ENCODE assay signal across 33 cellular contexts in genomic region chr16:85139888-85140339, GRCh38. TPM values are rescaled to one million over a fixed set of nuclear protein-coding genes. Genes with fewer than 3 reads are reported as not detected.
"Had no signal": no experiment of that assay in that cellular context is flagged by ENCODE, and none has a peak within 500 bp of the region (broad histone marks: within the 10 kb centered on the region; RNA-seq: fewer than 3 reads in every experiment).

No MANE protein-coding gene starts in this region.

- H3K36me3 ChIP-seq: adrenal gland, ascending aorta, breast epithelium, colonic mucosa, esophagus squamous epithelium, gastroesophageal sphincter, thyroid gland, upper lobe of right lung had no signal

- H3K4me3 Mint-ChIP-seq: activated naive CD8-positive, alpha-beta T cell; activated T-cell treated with anti-CD3 and anti-CD28 coated beads, Interleukin-2, amount 50 U/mL, for 4 hours; effector memory CD8-positive, alpha-beta T cell; memory B cell; stimulated activated naive CD8-positive, alpha-beta T cell treated with anti-CD3 and anti-CD28 coated beads, Interleukin-15, Interleukin-2, amounts not matched to agents 100 ng/mL and 50 ng/mL, for 24 hours; WTC11 had no signal

- DNase-seq: activated CD4-positive, alpha-beta T cell treated with anti-CD3 and anti-CD28 coated beads, Interleukin-2, amount 50 U/mL, for 4 hours; activated CD8-positive, alpha-beta memory T cell treated with anti-CD3 and anti-CD28 coated beads, Interleukin-2, amount 50 U/mL, for 48 hours; activated naive CD4-positive, alpha-beta T cell; activated T-cell treated with anti-CD3 and anti-CD28 coated beads, Interleukin-2, amount 50 U/mL, for 4 hours; adrenal gland; colonic mucosa; dorsolateral prefrontal cortex; effector memory CD8-positive, alpha-beta T cell; esophagus squamous epithelium; head of caudate nucleus; islet precursor cell; left colon; retina; stimulated activated CD4-positive, alpha-beta T cell treated with anti-CD3 and anti-CD28 coated beads, Interleukin-4, amount 100 ng/mL, for 4 hours; substantia nigra; T-helper 1 cell; thyroid gland; upper lobe of right lung had no signal

- H3K27ac Mint-ChIP-seq: activated naive CD8-positive, alpha-beta T cell; activated T-helper 2 cell treated with anti-CD3 and anti-CD28 coated beads, Interferon-gamma antibody, Interleukin-2, Interleukin-4, amounts not matched to agents 10 μg/mL and 5 μg/mL and 100 μg/mL, durations not matched to agents 14 hours and 24 hours and 36 hours; effector memory CD8-positive, alpha-beta T cell; memory B cell; progenitor cell of endocrine pancreas; stimulated activated naive CD8-positive, alpha-beta T cell treated with anti-CD3 and anti-CD28 coated beads, Interleukin-15, Interleukin-2, amounts not matched to agents 100 ng/mL and 50 ng/mL, for 24 hours; WTC11 had no signal

- H3K36me3 Mint-ChIP-seq: activated naive CD8-positive, alpha-beta T cell; WTC11 had no signal

- H3K9me3 Mint-ChIP-seq: activated T-cell treated with anti-CD3 and anti-CD28 coated beads, Interleukin-2, amount 50 U/mL, for 4 hours; activated T-helper 2 cell treated with anti-CD3 and anti-CD28 coated beads, Interferon-gamma antibody, Interleukin-2, Interleukin-4, amounts not matched to agents 10 μg/mL and 5 μg/mL and 100 μg/mL, durations not matched to agents 14 hours and 24 hours and 36 hours; effector memory CD8-positive, alpha-beta T cell; memory B cell; stimulated activated naive CD8-positive, alpha-beta T cell treated with anti-CD3 and anti-CD28 coated beads, Interleukin-15, Interleukin-2, amounts not matched to agents 100 ng/mL and 50 ng/mL, for 24 hours had no signal

- ATAC-seq: activated T-cell treated with anti-CD3 and anti-CD28 coated beads, Interleukin-2, amount 50 U/mL, for 4 hours; effector memory CD8-positive, alpha-beta T cell; gastroesophageal sphincter; left colon; upper lobe of right lung; WTC11 had no signal

- H3K4me1 ChIP-seq: breast epithelium had no signal

- H3K27me3 ChIP-seq: adrenal gland, ascending aorta, breast epithelium, colonic mucosa, dorsolateral prefrontal cortex, gastroesophageal sphincter, thyroid gland, upper lobe of right lung had no signal

- H3K27ac ChIP-seq: adrenal gland, ascending aorta, breast epithelium, colonic mucosa, dorsolateral prefrontal cortex, esophagus squamous epithelium, gastroesophageal sphincter, thyroid gland, upper lobe of right lung had no signal

- H3K9me3 ChIP-seq: ascending aorta, breast epithelium, colonic mucosa, esophagus squamous epithelium, gastroesophageal sphincter, thyroid gland, upper lobe of right lung had no signal

- H3K4me3 ChIP-seq: adrenal gland, ascending aorta, breast epithelium, colonic mucosa, dorsolateral prefrontal cortex, esophagus squamous epithelium, gastroesophageal sphincter, thyroid gland, upper lobe of right lung had no signal

RNA-seq across cellular contexts. Expression of gene CIBAR2, which starts 27.6 kb away (rescaled TPM):
- total RNA-seq: activated CD8-positive, alpha-beta memory T cell treated with anti-CD3 and anti-CD28 coated beads for 36 hours; activated T-cell treated with anti-CD3 and anti-CD28 coated beads, Interleukin-2, amount 50 U/mL, for 4 hours; activated T-helper 2 cell treated with anti-CD3 and anti-CD28 coated beads, Interferon-gamma antibody, Interleukin-2, Interleukin-4, amounts not matched to agents 10 μg/mL and 5 μg/mL and 100 μg/mL, durations not matched to agents 14 hours and 24 hours and 36 hours; ascending aorta; breast epithelium; esophagus squamous epithelium; gastroesophageal sphincter; left colon; lower leg skin; mononuclear cell; myocyte; omental fat pad; thyroid gland; upper lobe of right lung; WTC11 had no signal
- polyA plus RNA-seq: neural cell had no signal
